ENCODE assay signal across 23 cellular contexts in genomic region chr2:211062213-211062612, GRCh38.
"Had no signal": no experiment of that assay in that cellular context is flagged by ENCODE, and none has a peak within 500 bp of the region (broad histone marks: within the 10 kb centered on the region; RNA-seq: fewer than 3 reads in every experiment).

No MANE protein-coding gene starts in this region.

- H3K27ac Mint-ChIP-seq: IgD-negative memory B cell, T-cell had no signal

- H3K4me1 Mint-ChIP-seq: IgD-negative memory B cell, T-cell had no signal

- H3K4me2 ChIP-seq: KMS-11 had no signal

- H3K4me3 Mint-ChIP-seq: IgD-negative memory B cell, T-cell had no signal

- H3K4me3 ChIP-seq: K562 had no signal

- H3K27me3 Mint-ChIP-seq: IgD-negative memory B cell, T-cell had no signal

- H3K9ac ChIP-seq: KMS-11 had no signal

- H3K9me3 Mint-ChIP-seq: IgD-negative memory B cell had no signal

- ATAC-seq: K562, T-cell had no signal

- DNase-seq: Kasumi-1, MM.1S, NCI-H1092 treated with DMSO at 0.1 percent for 48 hours, NCI-H1436, NCI-H187, NCI-H2029, NCI-H2081 treated with DMSO at 0.1 percent for 48 hours, NCI-H2171, NCI-H226, NCI-H446, NCI-H510A, NCI-H524 treated with DMSO at 0.1 percent for 48 hours, NCI-H69, NCI-H774, Right ventricle myocardium superior, RPMI8226, SIG-M5, SW 1271, T-cell had no signal

- H3K27ac ChIP-seq: KMS-11 had no signal

- H3K36me3 Mint-ChIP-seq: IgD-negative memory B cell, T-cell had no signal

- FAIRE-seq: K562, RCC 7860 had no signal
